Comparison of ENCODE assay signal across 1 cellular context in the genomic region with DNA sequence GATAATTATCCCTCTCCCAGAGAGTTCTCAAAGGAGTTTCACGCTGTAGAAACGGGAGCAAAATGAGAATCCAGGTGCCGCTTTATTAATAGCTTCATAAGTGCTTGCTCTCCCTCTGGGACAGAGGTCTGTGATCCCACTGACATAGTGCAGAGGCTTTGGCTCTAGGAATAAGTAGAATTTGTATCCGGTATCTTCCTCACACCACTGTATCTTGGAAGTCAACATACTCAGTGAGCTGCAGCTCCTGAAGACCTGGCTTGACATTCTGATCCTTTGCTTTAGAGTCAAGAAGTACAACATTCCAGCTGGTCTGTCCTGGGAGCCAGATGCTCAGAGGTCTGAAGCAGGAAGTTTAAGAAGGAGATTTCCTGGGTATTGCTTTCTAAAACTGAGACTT.
TF ChIP-seq lines count a peak whose summit lies in the region.

No MANE protein-coding gene starts in this region.

TF ChIP-seq in IMR-90, 13 proteins besides CTCF, POLR2A, EP300 and RAD21:
- TF ChIP-seq ELK1 (IDR thresholded peaks at IDR 0.05; ENCODE audit: borderline replicate concordance, low read depth, low read length) (no peak), RFX5 (IDR thresholded peaks at IDR 0.05; ENCODE audit: low read depth, low read length) (no peak), SMC3 (IDR thresholded peaks at IDR 0.05; ENCODE audit: low read depth, low read length) (no peak), MAFK (IDR thresholded peaks at IDR 0.05; ENCODE audit: low read depth, low read length) (no peak), MXI1 (IDR thresholded peaks at IDR 0.05; ENCODE audit: borderline replicate concordance, low read depth, low read length) (no peak), FOS (IDR thresholded peaks at IDR 0.05; ENCODE audit: low read depth, low read length) (no peak), MAZ (IDR thresholded peaks at IDR 0.05; ENCODE audit: borderline replicate concordance, low read depth, low read length) (no peak), RCOR1 (IDR thresholded peaks at IDR 0.05; ENCODE audit: insufficient replicate concordance, low read length) (no peak), CEBPB (IDR thresholded peaks at IDR 0.05; ENCODE audit: low read depth, low read length) (no peak), BHLHE40 (IDR thresholded peaks at IDR 0.05; ENCODE audit: low read depth, low read length) (no peak), NFE2L2 (IDR thresholded peaks at IDR 0.05; ENCODE audit: low read depth, low read length) (no peak), CHD1 (IDR thresholded peaks at IDR 0.05; ENCODE audit: low read depth, low read length) (no peak)
- TF ChIP-seq, protein P1, sequence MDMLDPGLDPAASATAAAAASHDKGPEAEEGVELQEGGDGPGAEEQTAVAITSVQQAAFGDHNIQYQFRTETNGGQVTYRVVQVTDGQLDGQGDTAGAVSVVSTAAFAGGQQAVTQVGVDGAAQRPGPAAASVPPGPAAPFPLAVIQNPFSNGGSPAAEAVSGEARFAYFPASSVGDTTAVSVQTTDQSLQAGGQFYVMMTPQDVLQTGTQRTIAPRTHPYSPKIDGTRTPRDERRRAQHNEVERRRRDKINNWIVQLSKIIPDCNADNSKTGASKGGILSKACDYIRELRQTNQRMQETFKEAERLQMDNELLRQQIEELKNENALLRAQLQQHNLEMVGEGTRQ (IDR thresholded peaks at IDR 0.05; ENCODE audit: low read depth, low read length): no peak
